Comparison of ENCODE assay signal across 18 cellular contexts in genomic region chr10:100747826-100748231, GRCh38. TPM values are rescaled to one million over a fixed set of nuclear protein-coding genes. Genes with fewer than 3 reads are reported as not detected.
DNase-seq lines count a peak whose midpoint lies in the region; ATAC-seq, FAIRE-seq and TF ChIP-seq lines count a peak whose summit lies in the region.
"Had no signal": no experiment of that assay in that cellular context is flagged by ENCODE, and none has a peak within 500 bp of the region (broad histone marks: within the 10 kb centered on the region; RNA-seq: fewer than 3 reads in every experiment).

No MANE protein-coding gene starts in this region.

- H3K27me3 ChIP-seq in SK-N-SH (ENCODE audit: insufficient read depth) (peaks cover 98% of the 10 kb centered on the region), ascending aorta (peaks cover 51% of the 10 kb centered on the region), sigmoid colon (peaks cover 73 to 100% (median 98%) of the 10 kb centered on the region in 3 donors)

- TF ChIP-seq EP300 in SK-N-SH (IDR thresholded peaks at IDR 0.05; ENCODE audit: borderline replicate concordance in 1 of 2, low read depth in 1 of 2, low read length in 1 of 2), result no peak
- TF ChIP-seq EP300 in sigmoid colon (IDR thresholded peaks at IDR 0.05), result no peak

- H4K20me1 ChIP-seq in SK-N-SH (ENCODE audit: insufficient read depth), result 0 out of 2 replicates have a peak, but pooled peaks cover 6% of the 10 kb centered on the region

- peaks cover 0 to 18% of the 10 kb centered on the region in 2 experiments; a peak in 1 of 4 replicates for H3K4me1 ChIP-seq in SK-N-SH (ENCODE audit: control insufficient read depth in 1 of 2, insufficient read depth in 2 of 2, low read depth in 1 of 2, low read length in 1 of 2)
- H3K4me1 ChIP-seq in ascending aorta, result peaks cover 16 to 47% of the 10 kb centered on the region in 2 donors
- peaks cover 20 to 29% of the 10 kb centered on the region in 2 donors for H3K4me1 ChIP-seq in kidney (ENCODE audit: control insufficient read depth in 1 of 2, insufficient read depth in 1 of 2, low read depth in 1 of 2, low read length in 2 of 2)
- H3K4me1 ChIP-seq in sigmoid colon, result peaks cover 0 to 59% (median 53%) of the 10 kb centered on the region in 4 donors

- CTCF ChIA-PET in SK-N-SH (lab: Yijun Ruan, JAX), result interaction anchor here (0.6 to 3.8 kb wide), 17 partner anchors 11 to 229 kb away, joined by 3 to 22 read pairs (median 3); no protein-coding TSS in a partner anchor

- ATAC-seq in SK-N-SH treated with all-trans-retinoic acid at 6 μM for 48 hours (no peak), HG03565 (IDR thresholded peaks at IDR 0.05; ENCODE audit: unreplicated experiment) (no peak)

- H3K27ac ChIP-seq in SK-N-SH (ENCODE audit: low read depth in 2 of 2, low read length in 1 of 2) (no peak overlapping the region), ascending aorta (no peak overlapping the region), kidney (ENCODE audit: low read depth in 2 of 2, low read length in 2 of 2) (peak overlapping the region; percentile 48 to 63), sigmoid colon (no peak overlapping the region)
- H3K27ac ChIP-seq: HL-60 had no signal

- no peaks in the 10 kb centered on the region for H3K9me3 ChIP-seq in SK-N-SH
- H3K9me3 ChIP-seq in ascending aorta, result no peaks in the 10 kb centered on the region
- no peaks in the 10 kb centered on the region for H3K9me3 ChIP-seq in kidney (ENCODE audit: control insufficient read depth in 1 of 2, low read length in 2 of 2)
- H3K9me3 ChIP-seq in sigmoid colon, result no peaks in the 10 kb centered on the region
- H3K9me3 ChIP-seq: Caco-2 had no signal

- H3K36me3 ChIP-seq in SK-N-SH (replicated peaks in 1 of 2; ENCODE audit: control insufficient read depth in 1 of 2, insufficient read depth in 2 of 2, low read length in 1 of 2) (no peaks in the 10 kb centered on the region), ascending aorta (no peaks in the 10 kb centered on the region), kidney (ENCODE audit: control insufficient read depth in 1 of 2, insufficient read depth in 2 of 2, low read length in 2 of 2) (peaks cover 0 to 6% of the 10 kb centered on the region in 2 donors), sigmoid colon (no peaks in the 10 kb centered on the region)

- 10% methylated on average over 6 of the region's 37 CpGs for WGBS in SK-N-SH (ENCODE audit: low lambda C conversion rate)
- 2 to 3% methylated on average over 37 of the region's 37 CpGs for WGBS in sigmoid colon, 2 donors

- no peak for TF ChIP-seq RAD21 in SK-N-SH (IDR thresholded peaks at IDR 0.05; ENCODE audit: low read length)

- H3K9ac ChIP-seq in SK-N-SH, result no peak overlapping the region
- peak overlapping the region; percentile 6 to 78 for H3K9ac ChIP-seq in kidney (ENCODE audit: low read length in 2 of 2)

- no peak overlapping the region for H2AFZ ChIP-seq in SK-N-SH (ENCODE audit: low read depth)

- TF ChIP-seq CTCF in SK-N-SH (IDR thresholded peaks at IDR 0.05) (no peak), ascending aorta (IDR thresholded peaks at IDR 0.05) (no peak), kidney (IDR thresholded peaks at IDR 0.05; ENCODE audit: borderline replicate concordance, extremely low read depth, insufficient read depth) (no peak), sigmoid colon (IDR thresholded peaks at IDR 0.05) (no peak)

- peak; percentile 71 for DNase-seq in SK-N-SH
- no peak for DNase-seq in ascending aorta (ENCODE audit: low spot score in 2 of 2)
- no peak for DNase-seq in kidney
- no peak for DNase-seq in sigmoid colon
- no peak for DNase-seq in activated T-cell treated with anti-CD3 and anti-CD28 coated beads for 4 hours
- no peak for DNase-seq in stimulated activated CD4-positive, alpha-beta T cell treated with anti-CD3 and anti-CD28 coated beads, Interleukin-2, amount 100 ng/mL, for 48 hours
- DNase-seq: Caco-2, HCEC 1CT, NCI-H1930, NCI-H774, SIG-M5 had no signal

- no peaks in the 10 kb centered on the region for H3K9me2 ChIP-seq in SK-N-SH

- no peak overlapping the region; the same call in 1 of the 2 replicates for H3K4me2 ChIP-seq in SK-N-SH

- intact Hi-C loops in ascending aorta (cut with DNase I), result no loop called here
- intact Hi-C loops in kidney (cut with DNase I), result no loop called here
- intact Hi-C loops in sigmoid colon (cut with DNase I), result no loop called here

- FAIRE-seq in kidney (lab: Jason Lieb, UNC), result no peak
- FAIRE-seq: A204.1, colon had no signal

- H3K4me3 ChIP-seq in SK-N-SH (ENCODE audit: low read depth in 2 of 2, low read length in 1 of 2) (peak overlapping the region in 1 of 2 experiments; percentile 12; a peak in 1 of 4 replicates), ascending aorta (peak overlapping the region; percentile 38 to 51), kidney (ENCODE audit: low read length in 2 of 2) (peak overlapping the region; percentile 70 to 78), sigmoid colon (peak overlapping the region in 3 of 4 donors; percentile 1 to 36 (median 23))

- H3F3A ChIP-seq in SK-N-SH (replicated peaks; ENCODE audit: insufficient read depth), result no peaks in the 10 kb centered on the region

- TF ChIP-seq POLR2A in sigmoid colon (IDR thresholded peaks at IDR 0.05), result no peak

- H3K79me2 ChIP-seq in SK-N-SH (ENCODE audit: insufficient read depth), result no peaks in the 10 kb centered on the region

- POLR2A ChIA-PET in SK-N-SH (lab: Yijun Ruan, JAX), result interaction anchor here (0.7 kb wide), 1 partner anchor 152 kb away, joined by 3 read pairs; no protein-coding TSS in a partner anchor

TF ChIP-seq in SK-N-SH, 30 proteins besides CTCF, POLR2A, EP300 and RAD21 (continues in another document):
- no peak for TF ChIP-seq RXRA (IDR thresholded peaks at IDR 0.05; ENCODE audit: borderline replicate concordance, low read depth)
- TF ChIP-seq ELF1 (IDR thresholded peaks at IDR 0.05), result no peak
- no peak for TF ChIP-seq EZH2phosphoT487 (IDR thresholded peaks at IDR 0.05; ENCODE audit: borderline replicate concordance, low read depth)
- TF ChIP-seq FOXM1 (IDR thresholded peaks at IDR 0.05; ENCODE audit: low read depth), result no peak
- TF ChIP-seq REST (IDR thresholded peaks at IDR 0.05; ENCODE audit: low read depth, low read length), result no peak

TF ChIP-seq in SK-N-SH treated with all-trans-retinoic acid at 6 μM for 48 hours, 23 proteins besides CTCF, POLR2A, EP300 and RAD21:
- TF ChIP-seq ZFP3 (CRISPR knock-in tag; IDR thresholded peaks at IDR 0.05), result no peak
- no peak for TF ChIP-seq ESRRG (CRISPR knock-in tag; IDR thresholded peaks at IDR 0.05)
- TF ChIP-seq SNAI2 (CRISPR knock-in tag; IDR thresholded peaks at IDR 0.05), result no peak
- TF ChIP-seq CSRNP3 (CRISPR knock-in tag; IDR thresholded peaks at IDR 0.05), result no peak
- no peak for TF ChIP-seq PPARA (CRISPR knock-in tag; IDR thresholded peaks at IDR 0.05; ENCODE audit: borderline replicate concordance)
- no peak for TF ChIP-seq CSDC2 (CRISPR knock-in tag; IDR thresholded peaks at IDR 0.05)
- no peak for TF ChIP-seq CREB5 (CRISPR knock-in tag; IDR thresholded peaks at IDR 0.05; ENCODE audit: low read depth)
- no peak for TF ChIP-seq BACH2 (CRISPR knock-in tag; IDR thresholded peaks at IDR 0.05; ENCODE audit: borderline replicate concordance)
- no peak for TF ChIP-seq ZNF70 (CRISPR knock-in tag; IDR thresholded peaks at IDR 0.05)
- no peak for TF ChIP-seq POU6F1 (CRISPR knock-in tag; IDR thresholded peaks at IDR 0.05; ENCODE audit: borderline replicate concordance, low read depth)
- TF ChIP-seq ISL1 (CRISPR knock-in tag; IDR thresholded peaks at IDR 0.05), result no peak
- TF ChIP-seq ZNF565 (CRISPR knock-in tag; conservative IDR thresholded peaks at IDR 0.05; ENCODE audit: low read depth), result no peak

RNA-seq across cellular contexts. Expression of gene PAX2, which starts 2.4 kb away (rescaled TPM):
- polyA plus RNA-seq in SK-N-SH (2012; rRNA removed) (not detected in 2 replicates), kidney (ENCODE audit: insufficient read depth, low read depth, low replicate concordance) (28.3 TPM), sigmoid colon (not detected)
- polyA plus RNA-seq in SK-N-SH (2012; cell fraction: cytosol; rRNA removed), result not detected in 2 replicates
- 0.08 TPM in 1 of 2 replicates, not detected in the other for polyA plus RNA-seq in SK-N-SH (2012; cell fraction: nucleus; rRNA removed)
- total RNA-seq in ascending aorta (not detected), kidney (102 TPM), sigmoid colon (not detected)
- total RNA-seq: natural killer cell treated with Interleukin-12 subunit alpha and Interleukin-12 subunit beta and Interleukin-15 and Interleukin-18, amount 100 ng/mL, for 72 hours; temporal lobe had no signal

Comparison
In these comparisons a context has a peak if more than half of its experiments do, and no peak if none do; other contexts are left out.
1. H3K27ac ChIP-seq: peak in kidney (2 of 2); none in SK-N-SH (0 of 2), ascending aorta (0 of 2) and sigmoid colon (0 of 4).
2. RNA of gene PAX2, which starts 2.4 kb away (total RNA-seq): 102 TPM in kidney (single experiment); not detected in ascending aorta (single experiment) and not detected in sigmoid colon; every median in the first group is over 100 times any median in the second.